ENCODE assay signal across 29 cellular contexts in genomic region chr6:7504041-7504440, GRCh38. TPM values are rescaled to one million over a fixed set of nuclear protein-coding genes. Genes with fewer than 3 reads are reported as not detected.
"Had no signal": no experiment of that assay in that cellular context is flagged by ENCODE, and none has a peak within 500 bp of the region (broad histone marks: within the 10 kb centered on the region; RNA-seq: fewer than 3 reads in every experiment).

No MANE protein-coding gene starts in this region.

- H3K4me1 Mint-ChIP-seq: T-cell had no signal

- H3K27me3 ChIP-seq: neural progenitor cell, right lobe of liver, stomach, upper lobe of left lung had no signal

- H3K9me3 Mint-ChIP-seq: activated naive CD8-positive, alpha-beta T cell treated with anti-CD3 and anti-CD28 coated beads, Interleukin-2, amount 50 U/mL, for 24 hours; activated T-helper 1 cell treated with anti-CD3 and anti-CD28 coated beads, Interleukin-12 subunit alpha, Interleukin-12 subunit beta, Interleukin-2, Interleukin-4 antibody, amounts not matched to agents 30 ng/mL and 10 ng/mL and 1 ng/mL, durations not matched to agents 14 hours and 24 hours and 36 hours; dendritic cell treated with granulocyte-macrophage colony-stimulating factor and Interleukin-4, amounts not matched to agents 40 ng/mL and 50 ng/mL, for 4 days; memory B cell; naive B cell; stimulated activated memory B cell treated with anti-CD40 and anti-IgM and Interleukin-4, amounts not matched to agents 10 μg/mL and 1 μg/mL and 100 μg/mL, for 72 hours; T-cell; T-helper 2 cell treated with Interferon-gamma antibody and Interleukin-4, amounts not matched to agents 5 μg/mL and 100 μg/mL, for 36 hours had no signal

- H3K27ac Mint-ChIP-seq: activated CD8-positive, alpha-beta T cell treated with anti-CD3 and anti-CD28 coated beads, Interleukin-2, amount 10 ng/mL, durations not matched to agents 7 days and 5 days; activated naive CD8-positive, alpha-beta T cell treated with anti-CD3 and anti-CD28 coated beads, Interleukin-2, amount 50 U/mL, for 24 hours; activated T-helper 1 cell treated with anti-CD3 and anti-CD28 coated beads, Interleukin-12 subunit alpha, Interleukin-12 subunit beta, Interleukin-2, Interleukin-4 antibody, amounts not matched to agents 30 ng/mL and 10 ng/mL and 1 ng/mL, durations not matched to agents 14 hours and 24 hours and 36 hours; dendritic cell treated with granulocyte-macrophage colony-stimulating factor and Interleukin-4, amounts not matched to agents 40 ng/mL and 50 ng/mL, for 4 days; memory B cell; neural progenitor cell; stimulated activated memory B cell treated with anti-CD40 and anti-IgM and Interleukin-4, amounts not matched to agents 10 μg/mL and 1 μg/mL and 100 μg/mL, for 72 hours; T-cell; T-helper 2 cell treated with Interferon-gamma antibody and Interleukin-4, amounts not matched to agents 5 μg/mL and 100 μg/mL, for 36 hours had no signal

- H3K36me3 Mint-ChIP-seq: brain; memory B cell; naive B cell; neural progenitor cell; stimulated activated memory B cell treated with anti-CD40 and anti-IgM and Interleukin-4, amounts not matched to agents 10 μg/mL and 1 μg/mL and 100 μg/mL, for 72 hours; T-cell had no signal

- H3K9me3 ChIP-seq: gastroesophageal sphincter, right lobe of liver, stomach, upper lobe of left lung had no signal

- H3K36me3 ChIP-seq: gastroesophageal sphincter, neural progenitor cell, right lobe of liver, stomach, upper lobe of left lung, WERI-Rb-1 had no signal

- H3K4me3 Mint-ChIP-seq: activated CD8-positive, alpha-beta T cell treated with anti-CD3 and anti-CD28 coated beads, Interleukin-2, amount 10 ng/mL, durations not matched to agents 7 days and 5 days; activated naive CD8-positive, alpha-beta T cell treated with anti-CD3 and anti-CD28 coated beads, Interleukin-2, amount 50 U/mL, for 24 hours; activated T-helper 1 cell treated with anti-CD3 and anti-CD28 coated beads, Interleukin-12 subunit alpha, Interleukin-12 subunit beta, Interleukin-2, Interleukin-4 antibody, amounts not matched to agents 30 ng/mL and 10 ng/mL and 1 ng/mL, durations not matched to agents 14 hours and 24 hours and 36 hours; dendritic cell treated with granulocyte-macrophage colony-stimulating factor and Interleukin-4, amounts not matched to agents 40 ng/mL and 50 ng/mL, for 4 days; memory B cell; naive B cell; neural progenitor cell; stimulated activated memory B cell treated with anti-CD40 and anti-IgM and Interleukin-4, amounts not matched to agents 10 μg/mL and 1 μg/mL and 100 μg/mL, for 72 hours; T-cell; T-helper 2 cell treated with Interferon-gamma antibody and Interleukin-4, amounts not matched to agents 5 μg/mL and 100 μg/mL, for 36 hours had no signal

- H3K4me1 ChIP-seq: gastroesophageal sphincter, neural progenitor cell, right lobe of liver had no signal

- ATAC-seq: activated CD8-positive, alpha-beta T cell treated with anti-CD3 and anti-CD28 coated beads, Interleukin-2, amount 10 ng/mL, durations not matched to agents 7 days and 5 days; activated naive CD8-positive, alpha-beta T cell treated with anti-CD3 and anti-CD28 coated beads, Interleukin-2, amount 50 U/mL, for 24 hours; gastroesophageal sphincter; left cardiac atrium; right lobe of liver; stimulated activated memory B cell treated with anti-CD40 and anti-IgM and Interleukin-4, amounts not matched to agents 10 μg/mL and 1 μg/mL and 100 μg/mL, for 72 hours; T-cell had no signal

- H3K4me3 ChIP-seq: gastroesophageal sphincter, neural progenitor cell, right lobe of liver, stomach, upper lobe of left lung had no signal

- H3K27ac ChIP-seq: gastroesophageal sphincter, neural progenitor cell, right lobe of liver, stomach, upper lobe of left lung, WERI-Rb-1 had no signal

- DNase-seq: activated CD4-positive, alpha-beta T cell treated with anti-CD3 and anti-CD28 coated beads, Interleukin-2, amount 50 U/mL, for 1 hour; activated CD4-positive, CD25-positive, alpha-beta regulatory T cell treated with anti-CD3 and anti-CD28 coated beads, Interleukin-2, amount 50 U/mL, for 72 hours; activated CD8-positive, alpha-beta T cell treated with anti-CD3 and anti-CD28 coated beads, Interleukin-2, amount 10 ng/mL, durations not matched to agents 7 days and 5 days; activated gamma-delta T cell; activated naive CD4-positive, alpha-beta T cell treated with anti-CD3 and anti-CD28 coated beads, Interleukin-2, amount 50 U/mL, for 16 hours; activated naive CD8-positive, alpha-beta T cell treated with anti-CD3 and anti-CD28 coated beads, Interleukin-2, amount 50 U/mL, for 24 hours; anterior cingulate cortex; caudate nucleus; effector CD4-positive, alpha-beta T cell; erythroblast; head of caudate nucleus; left cardiac atrium; naive B cell; posterior cingulate gyrus; right lobe of liver; small intestine; stimulated activated CD4-positive, alpha-beta T cell treated with anti-CD3 and anti-CD28 coated beads, Interleukin-15, amount 100 ng/mL, for 24 hours; stomach; T-cell; upper lobe of left lung; WERI-Rb-1 had no signal

RNA-seq across cellular contexts. Expression of gene DSP, which starts 37.4 kb away (rescaled TPM):
- total RNA-seq: activated T-helper 1 cell treated with anti-CD3 and anti-CD28 coated beads, Interleukin-12 subunit alpha, Interleukin-12 subunit beta, Interleukin-2, Interleukin-4 antibody, amounts not matched to agents 30 ng/mL and 10 ng/mL and 1 ng/mL, durations not matched to agents 14 hours and 24 hours and 36 hours had no signal
